8 cellular contexts compared by ENCODE assay signal in genomic region chr6:133240511-133241087, GRCh38.
A peak's percentile ranks its signal among the peaks of the same experiment; 100 is the strongest.
DNase-seq lines count a peak whose midpoint lies in the region; ATAC-seq and TF ChIP-seq lines count a peak whose summit lies in the region.

No MANE protein-coding gene starts in this region.

- peaks cover 51% of the 10 kb centered on the region for H4K20me1 ChIP-seq in BLaER1

- no peak for ATAC-seq in GM21723 (IDR thresholded peaks at IDR 0.05; ENCODE audit: unreplicated experiment)
- ATAC-seq in HG02884 (IDR thresholded peaks at IDR 0.05; ENCODE audit: unreplicated experiment), result no peak
- no peak for ATAC-seq in HG03469 (IDR thresholded peaks at IDR 0.05; ENCODE audit: unreplicated experiment)
- ATAC-seq in HG03342 (IDR thresholded peaks at IDR 0.05; ENCODE audit: unreplicated experiment), result no peak

- no peaks in the 10 kb centered on the region for H3K36me3 ChIP-seq in BLaER1

- no peaks in the 10 kb centered on the region for H3K9me3 Mint-ChIP-seq in nephron progenitor cell

- H3K27me3 Mint-ChIP-seq in nephron progenitor cell (ENCODE audit: low read depth, poor library complexity), result peaks cover 51% of the 10 kb centered on the region

- no peaks in the 10 kb centered on the region for H3K9me3 ChIP-seq in BLaER1

- H3K4me3 ChIP-seq in BLaER1 (peak overlapping the region; percentile 61; the same call in 1 of the 2 replicates), epithelial cell of esophagus (ENCODE audit: low read length) (peak overlapping the region; percentile 32)

- peaks cover 19% of the 10 kb centered on the region for H3K4me1 ChIP-seq in BLaER1

- no peak overlapping the region for H3K27ac ChIP-seq in BLaER1

- H3K9ac ChIP-seq in BLaER1, result no peak overlapping the region

- no peak overlapping the region for H3K27ac Mint-ChIP-seq in nephron progenitor cell

- peaks cover 73% of the 10 kb centered on the region for H3K27me3 ChIP-seq in BLaER1

- no peak for TF ChIP-seq CTCF in epithelial cell of esophagus (IDR thresholded peaks at IDR 0.05; ENCODE audit: insufficient read depth, low read depth, low read length, missing control alignments)
- peak; percentile 15 for TF ChIP-seq CTCF in nephron progenitor cell (IDR thresholded peaks at IDR 0.05)

- peak; percentile 30 for DNase-seq in NCI-H1092 (lab: John Stamatoyannopoulos, UW)
- peak; percentile 9 for DNase-seq in epithelial cell of esophagus (ENCODE audit: low read depth)
- peak; percentile 58 for DNase-seq in nephron progenitor cell

- peaks cover 31% of the 10 kb centered on the region for H3K4me1 Mint-ChIP-seq in nephron progenitor cell

- peak overlapping the region; percentile 88 for H3K4me3 Mint-ChIP-seq in nephron progenitor cell

- no peaks in the 10 kb centered on the region for H3K36me3 Mint-ChIP-seq in nephron progenitor cell (ENCODE audit: low read depth)

- H3K4me2 ChIP-seq in BLaER1, result peak overlapping the region; percentile 92
